In the genomic region with DNA sequence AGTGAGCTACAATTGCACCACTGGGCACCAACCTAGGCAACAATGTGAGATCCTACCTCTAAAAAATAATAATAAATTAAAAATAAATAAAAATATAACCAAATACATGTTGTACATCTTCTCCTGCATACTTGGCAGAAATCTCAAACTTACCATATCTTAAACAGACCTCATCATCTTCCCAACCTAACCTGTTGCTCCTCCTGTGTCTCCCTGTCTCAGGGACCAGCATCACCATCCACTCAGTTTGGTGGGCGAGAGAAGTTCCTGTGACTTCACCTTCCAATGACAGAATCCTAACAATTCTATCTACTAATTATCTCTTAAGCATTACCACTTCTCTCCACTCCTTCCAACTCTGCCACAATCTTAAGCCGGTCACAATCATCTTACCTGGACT, we compare ENCODE assay signal across 19 cellular contexts. TPM values are rescaled to one million over a fixed set of nuclear protein-coding genes. Genes with fewer than 3 reads are reported as not detected.
DNase-seq lines count a peak whose midpoint lies in the region; ATAC-seq and TF ChIP-seq lines count a peak whose summit lies in the region.
"Had no signal": no experiment of that assay in that cellular context is flagged by ENCODE, and none has a peak within 500 bp of the region (broad histone marks: within the 10 kb centered on the region; RNA-seq: fewer than 3 reads in every experiment).

No MANE protein-coding gene starts in this region.

- no peaks in the 10 kb centered on the region for H3K36me3 ChIP-seq in PC-3 (ENCODE audit: low read depth, low read length)

- no TSS peak for BruUV-seq in PC-3 (replicated peaks; lab: Mats Ljungman, UMichigan)

- no peaks in the 10 kb centered on the region for H3F3A ChIP-seq in PC-3 (ENCODE audit: low read length, unreplicated experiment)

- H3K4me2 ChIP-seq in PC-3 (ENCODE audit: low read length), result peak overlapping the region; percentile 98

- H2AFZ ChIP-seq in PC-3 (ENCODE audit: low read length), result no peak overlapping the region
- H2AFZ ChIP-seq: GM23248 had no signal

- H3K4me1 Mint-ChIP-seq in stimulated activated naive CD8-positive, alpha-beta T cell treated with anti-CD3 and anti-CD28 coated beads, Interleukin-15, Interleukin-2, amounts not matched to agents 100 ng/mL and 50 ng/mL, for 24 hours (ENCODE audit: low read depth), result peaks cover 74% of the 10 kb centered on the region
- H3K4me1 Mint-ChIP-seq in endothelial cell (ENCODE audit: unreplicated experiment) (peaks cover 14% of the 10 kb centered on the region), chondrocyte (ENCODE audit: low read depth) (peaks cover 50% of the 10 kb centered on the region)

- H3K4me3 Mint-ChIP-seq in stimulated activated naive CD8-positive, alpha-beta T cell treated with anti-CD3 and anti-CD28 coated beads, Interleukin-15, Interleukin-2, amounts not matched to agents 100 ng/mL and 50 ng/mL, for 24 hours, result peak overlapping the region; percentile 60
- H3K4me3 Mint-ChIP-seq in endothelial cell (ENCODE audit: unreplicated experiment), result peak overlapping the region; percentile 58
- no peak overlapping the region for H3K4me3 Mint-ChIP-seq in chondrocyte (ENCODE audit: unreplicated experiment)

- H3K9me2 ChIP-seq in PC-3 (replicated peaks; ENCODE audit: low read length), result no peaks in the 10 kb centered on the region

- H3K27ac ChIP-seq in PC-3 (ENCODE audit: low read length), result no peak overlapping the region
- H3K27ac ChIP-seq: GM23248, suprapubic skin, WERI-Rb-1 had no signal

- H3K27me3 Mint-ChIP-seq in stimulated activated naive CD8-positive, alpha-beta T cell treated with anti-CD3 and anti-CD28 coated beads, Interleukin-15, Interleukin-2, amounts not matched to agents 100 ng/mL and 50 ng/mL, for 24 hours, result no peaks in the 10 kb centered on the region
- no peaks in the 10 kb centered on the region for H3K27me3 Mint-ChIP-seq in endothelial cell (ENCODE audit: unreplicated experiment)
- no peaks in the 10 kb centered on the region for H3K27me3 Mint-ChIP-seq in chondrocyte (ENCODE audit: low read depth)

- peaks cover 29% of the 10 kb centered on the region; the same call in 1 of the 2 replicates for H3K4me1 ChIP-seq in PC-3 (ENCODE audit: insufficient read depth, low read length)

- H3K9me3 Mint-ChIP-seq in stimulated activated naive CD8-positive, alpha-beta T cell treated with anti-CD3 and anti-CD28 coated beads, Interleukin-15, Interleukin-2, amounts not matched to agents 100 ng/mL and 50 ng/mL, for 24 hours, result no peaks in the 10 kb centered on the region
- no peaks in the 10 kb centered on the region for H3K9me3 Mint-ChIP-seq in endothelial cell (ENCODE audit: unreplicated experiment)
- no peaks in the 10 kb centered on the region for H3K9me3 Mint-ChIP-seq in chondrocyte (ENCODE audit: low read depth)
- H3K9me3 Mint-ChIP-seq: activated naive CD4-positive, alpha-beta T cell treated with anti-CD3 and anti-CD28 coated beads, Interleukin-2, amount 50 U/mL, for 72 hours had no signal

- no peaks in the 10 kb centered on the region for H3K27me3 ChIP-seq in PC-3 (ENCODE audit: low read length)
- H3K27me3 ChIP-seq: suprapubic skin had no signal

- H3K4me3 ChIP-seq in PC-3 (ENCODE audit: low read length), result peak overlapping the region; percentile 29; the same call in 1 of the 2 replicates
- H3K4me3 ChIP-seq: GM23248, suprapubic skin had no signal

- H3K27ac Mint-ChIP-seq in stimulated activated naive CD8-positive, alpha-beta T cell treated with anti-CD3 and anti-CD28 coated beads, Interleukin-15, Interleukin-2, amounts not matched to agents 100 ng/mL and 50 ng/mL, for 24 hours, result no peak overlapping the region
- H3K27ac Mint-ChIP-seq in endothelial cell (ENCODE audit: unreplicated experiment) (peak overlapping the region; percentile 75), chondrocyte (ENCODE audit: unreplicated experiment) (no peak overlapping the region)

- CTCF ChIA-PET in PC-3 (lab: Charles Lee), result no interaction called here

- no peaks in the 10 kb centered on the region for H4K20me1 ChIP-seq in PC-3 (ENCODE audit: low read length)

- H3K9ac ChIP-seq in PC-3 (ENCODE audit: low read length), result no peak overlapping the region
- H3K9ac ChIP-seq: GM23248 had no signal

- POLR2A ChIA-PET in PC-3 (lab: Charles Lee; ENCODE audit: unreplicated experiment), result no interaction called here

- TF ChIP-seq CTCF in PC-3 (conservative IDR thresholded peaks at IDR 0.05; ENCODE audit: low read depth, low read length) (no peak), endothelial cell (IDR thresholded peaks at IDR 0.05; ENCODE audit: unreplicated experiment) (no peak), chondrocyte (IDR thresholded peaks at IDR 0.05) (no peak)

- no peak for ATAC-seq in stimulated activated naive CD8-positive, alpha-beta T cell treated with anti-CD3 and anti-CD28 coated beads, Interleukin-15, Interleukin-2, amounts not matched to agents 100 U/mL and 50 U/mL, for 24 hours
- ATAC-seq in PC-3, result no peak
- ATAC-seq: activated naive CD4-positive, alpha-beta T cell treated with anti-CD3 and anti-CD28 coated beads, Interleukin-2, amount 50 U/mL, for 72 hours; left lobe of liver; Panc1 had no signal

- H3K36me3 Mint-ChIP-seq in stimulated activated naive CD8-positive, alpha-beta T cell treated with anti-CD3 and anti-CD28 coated beads, Interleukin-15, Interleukin-2, amounts not matched to agents 100 ng/mL and 50 ng/mL, for 24 hours (ENCODE audit: low read depth), result peaks cover 57% of the 10 kb centered on the region
- peaks cover 6% of the 10 kb centered on the region for H3K36me3 Mint-ChIP-seq in endothelial cell (ENCODE audit: low read depth, unreplicated experiment)
- H3K36me3 Mint-ChIP-seq in chondrocyte (ENCODE audit: low read depth), result peaks cover 7% of the 10 kb centered on the region

- H3K9me3 ChIP-seq in PC-3 (ENCODE audit: low read length), result no peaks in the 10 kb centered on the region
- H3K9me3 ChIP-seq: suprapubic skin had no signal

- no peak for DNase-seq in stimulated activated naive CD8-positive, alpha-beta T cell treated with anti-CD3 and anti-CD28 coated beads, Interleukin-15, Interleukin-2, amounts not matched to agents 100 U/mL and 50 U/mL, for 24 hours
- DNase-seq in PC-3 (no peak), endothelial cell (ENCODE audit: low spot score) (no peak), chondrocyte (ENCODE audit: low spot score) (no peak), DMS 273 treated with DMSO at 0.1 percent for 48 hours (lab: John Stamatoyannopoulos, UW) (no peak), head of caudate nucleus (no peak)
- DNase-seq in stimulated activated naive CD4-positive, alpha-beta T cell treated with Interleukin-2 at 50 U/mL for 16 hours (lab: John Stamatoyannopoulos, UW), result no peak
- DNase-seq: caudate nucleus, DMS79 treated with DMSO at 0.1 percent for 48 hours, GM23248, MM.1S, NCI-H2081, NCI-H69, WERI-Rb-1 had no signal

- intact Hi-C loops in PC-3 (cut with micrococcal nuclease) (no loop called here), head of caudate nucleus (cut with DNase I) (no loop called here)

- peaks cover 71% of the 10 kb centered on the region for H3K79me2 ChIP-seq in PC-3 (ENCODE audit: low read length)

RNA-seq across cellular contexts. Expression of a gene that starts 3.3 kb away (rescaled TPM):
- 21.5 and 21.9 TPM in 2 replicates for total RNA-seq in PC-3 (2014; rRNA removed)
- 24.0 TPM for total RNA-seq in endothelial cell (ENCODE audit: unreplicated experiment)
- total RNA-seq in chondrocyte, result 16.9 to 28.0 TPM (median 17.7 TPM) in 3 replicates
